In genomic region chr11:11218287-11218986, GRCh38 we compare ENCODE assay signal across 1 cellular context.
TF ChIP-seq lines count a peak whose summit lies in the region.

No MANE protein-coding gene starts in this region.

TF ChIP-seq in GM12878, 131 proteins besides CTCF, POLR2A, EP300 and RAD21 (continued from another document):
- TF ChIP-seq BHLHE40 (IDR thresholded peaks at IDR 0.05; ENCODE audit: borderline replicate concordance in 1 of 2, low read depth in 2 of 2, low read length in 1 of 2) (no peak), RCOR1 (conservative IDR thresholded peaks at IDR 0.05; ENCODE audit: low read depth, low read length) (no peak), BCL11A (IDR thresholded peaks at IDR 0.05; ENCODE audit: low read depth, low read length) (no peak), MAX (IDR thresholded peaks at IDR 0.05; ENCODE audit: low read depth, low read length) (no peak), FOXK2 (IDR thresholded peaks at IDR 0.05) (no peak), GABPA (IDR thresholded peaks at IDR 0.05; ENCODE audit: low read depth) (no peak), FOS (IDR thresholded peaks at IDR 0.05; ENCODE audit: borderline replicate concordance, extremely low read depth, insufficient read length) (no peak), STAT1 (conservative IDR thresholded peaks at IDR 0.05) (no peak), HDAC2 (IDR thresholded peaks at IDR 0.05) (no peak), POLR2AphosphoS2 (IDR thresholded peaks at IDR 0.05; ENCODE audit: low read depth, low read length) (no peak), TAF1 (IDR thresholded peaks at IDR 0.05; ENCODE audit: borderline replicate concordance, low read depth, low read length) (no peak), SREBF1 (IDR thresholded peaks at IDR 0.05; ENCODE audit: low read length) (no peak), KLF5 (IDR thresholded peaks at IDR 0.05; ENCODE audit: partially characterized antibody) (no peak), ATF3 (IDR thresholded peaks at IDR 0.05; ENCODE audit: borderline replicate concordance, extremely low read depth, low read depth, low read length) (no peak), SRF (IDR thresholded peaks at IDR 0.05; ENCODE audit: low read depth in 2 of 2, low read length in 2 of 2) (no peak)
